In genomic region chr12:19203013-19203412, GRCh38 we compare ENCODE assay signal across 18 cellular contexts.
DNase-seq lines count a peak whose midpoint lies in the region; ATAC-seq and TF ChIP-seq lines count a peak whose summit lies in the region.
"Had no signal": no experiment of that assay in that cellular context is flagged by ENCODE, and none has a peak within 500 bp of the region (broad histone marks: within the 10 kb centered on the region; RNA-seq: fewer than 3 reads in every experiment).

No MANE protein-coding gene starts in this region.

- no peak overlapping the region for H4K5ac ChIP-seq in H9 (ENCODE audit: insufficient read length, low read depth, low read length)

- H2BK5ac ChIP-seq in H9 (ENCODE audit: insufficient read length, low read length): no peak overlapping the region

- H2BK15ac ChIP-seq in H9 (ENCODE audit: low read depth, low read length): no peak overlapping the region

- H2BK12ac ChIP-seq in H9 (ENCODE audit: insufficient read length, low read depth, low read length): no peak overlapping the region

- H3K27me3 ChIP-seq in H9 (ENCODE audit: insufficient read depth, low read length): no peaks in the 10 kb centered on the region
- H3K27me3 ChIP-seq: BE2C had no signal

- H3K27me3 Mint-ChIP-seq in H9 (ENCODE audit: low read depth) (no peaks in the 10 kb centered on the region), progenitor cell of endocrine pancreas (no peaks in the 10 kb centered on the region)
- no peaks in the 10 kb centered on the region for H3K27me3 Mint-ChIP-seq in activated T-helper 17 cell treated with anti-CD3 and anti-CD28 coated beads, Interleukin-2, amount 50 U/mL, for 72 hours
- H3K27me3 Mint-ChIP-seq: CD4-positive, alpha-beta memory T cell had no signal

- no peak overlapping the region for H3K4me2 ChIP-seq in H9 (ENCODE audit: insufficient read depth, insufficient read length, low read length)
- H3K4me2 ChIP-seq: A549 had no signal

- peaks cover 6% of the 10 kb centered on the region; the same call in 1 of the 2 replicates for H3K4me1 ChIP-seq in H9 (ENCODE audit: insufficient read depth, low read length)

- H3K36me3 Mint-ChIP-seq in H9 (ENCODE audit: insufficient read depth in 1 of 3, low read depth in 3 of 3): peaks cover 5 to 15% (median 14%) of the 10 kb centered on the region in 3 experiments; a peak in 6 of 7 replicates
- no peaks in the 10 kb centered on the region for H3K36me3 Mint-ChIP-seq in activated T-helper 17 cell treated with anti-CD3 and anti-CD28 coated beads, Interleukin-2, amount 50 U/mL, for 72 hours (ENCODE audit: low read depth)
- H3K36me3 Mint-ChIP-seq in progenitor cell of endocrine pancreas (ENCODE audit: insufficient read depth): peaks cover 16% of the 10 kb centered on the region
- H3K36me3 Mint-ChIP-seq: CD4-positive, alpha-beta memory T cell had no signal

- H4K8ac ChIP-seq in H9 (replicated peaks; ENCODE audit: insufficient read length, low read depth, low read length): no peak overlapping the region

- H3K4me3 Mint-ChIP-seq in H9 (no peak overlapping the region), progenitor cell of endocrine pancreas (ENCODE audit: low read depth) (no peak overlapping the region)
- no peak overlapping the region for H3K4me3 Mint-ChIP-seq in activated T-helper 17 cell treated with anti-CD3 and anti-CD28 coated beads, Interleukin-2, amount 50 U/mL, for 72 hours
- H3K4me3 Mint-ChIP-seq: HFFc6 had no signal

- no peak overlapping the region for H3K23ac ChIP-seq in H9 (ENCODE audit: insufficient read length, low read depth, low read length)

- WGBS in H9 (ENCODE audit: extremely low coverage, insufficient read length, low lambda C conversion rate): no CpG with 5 or more reads among the region's 1 CpG

- no peak overlapping the region for H2AK5ac ChIP-seq in H9 (ENCODE audit: insufficient read length, low read length)

- no peak overlapping the region for H4K91ac ChIP-seq in H9 (ENCODE audit: insufficient read length, low read depth, low read length)

- no peak overlapping the region for H3K4ac ChIP-seq in H9 (ENCODE audit: low read depth, low read length)

- H3K27ac Mint-ChIP-seq in H9: peak overlapping the region in 2 of 3 experiments; percentile 10 to 35; a peak in 3 of 7 replicates
- H3K27ac Mint-ChIP-seq in activated T-helper 17 cell treated with anti-CD3 and anti-CD28 coated beads, Interleukin-2, amount 50 U/mL, for 72 hours: no peak overlapping the region
- peak overlapping the region; percentile 12 for H3K27ac Mint-ChIP-seq in progenitor cell of endocrine pancreas
- H3K27ac Mint-ChIP-seq: CD4-positive, alpha-beta memory T cell; HFFc6 had no signal

- no peak overlapping the region for H3K56ac ChIP-seq in H9 (ENCODE audit: insufficient read length, low read depth, low read length)

- H3K9ac ChIP-seq in H9 (ENCODE audit: extremely low read depth, insufficient read length, low read length): no peak overlapping the region

- no peak overlapping the region for H3K18ac ChIP-seq in H9 (ENCODE audit: insufficient read length, low read depth, low read length)

- no peaks in the 10 kb centered on the region for H3K79me1 ChIP-seq in H9 (ENCODE audit: insufficient read depth, low read depth, low read length, poor library complexity, severe bottlenecking)

- no peak overlapping the region for H3K27ac ChIP-seq in H9 (ENCODE audit: insufficient read length, low read depth, low read length)
- H3K27ac ChIP-seq: A549, C4-2B had no signal

- no peaks in the 10 kb centered on the region for H3K79me2 ChIP-seq in H9 (ENCODE audit: insufficient read depth, low read length)

- H3K9me3 ChIP-seq in H9 (ENCODE audit: control insufficient read depth, low read depth, low read length): no peaks in the 10 kb centered on the region
- H3K9me3 ChIP-seq: A549, BE2C had no signal

- H3K4me1 Mint-ChIP-seq in H9 (peaks cover 29 to 42% of the 10 kb centered on the region in 2 experiments), progenitor cell of endocrine pancreas (ENCODE audit: low read depth) (peaks cover 29% of the 10 kb centered on the region)
- H3K4me1 Mint-ChIP-seq in activated T-helper 17 cell treated with anti-CD3 and anti-CD28 coated beads, Interleukin-2, amount 50 U/mL, for 72 hours: no peaks in the 10 kb centered on the region
- H3K4me1 Mint-ChIP-seq: CD4-positive, alpha-beta memory T cell had no signal

- no peaks in the 10 kb centered on the region for H3K23me2 ChIP-seq in H9 (ENCODE audit: insufficient read length, low read depth, low read length, poor library complexity, severe bottlenecking)

- H2AFZ ChIP-seq in H9 (ENCODE audit: low read length): no peak overlapping the region

- no peak overlapping the region for H3K14ac ChIP-seq in H9 (ENCODE audit: insufficient read depth, low read length)

- DNase-seq in H9 (no peak), progenitor cell of endocrine pancreas (ENCODE audit: low spot score, unreplicated experiment) (no peak), HuH-7.5 (ENCODE audit: low spot score) (no peak)
- no peak for DNase-seq in stimulated activated CD4-positive, alpha-beta T cell treated with anti-CD3 and anti-CD28 coated beads, Interleukin-2, amount 100 ng/mL, for 48 hours
- DNase-seq: BE2C; CD4-positive, alpha-beta memory T cell; COR-L47; DMS153; DMS79 treated with DMSO at 0.1 percent for 48 hours; EL; GOT3; HCEC 1CT; HFFc6; IMR-90 had no signal

- H3K9me3 Mint-ChIP-seq in H9: no peaks in the 10 kb centered on the region
- H3K9me3 Mint-ChIP-seq in activated T-helper 17 cell treated with anti-CD3 and anti-CD28 coated beads, Interleukin-2, amount 50 U/mL, for 72 hours: no peaks in the 10 kb centered on the region
- no peaks in the 10 kb centered on the region for H3K9me3 Mint-ChIP-seq in progenitor cell of endocrine pancreas (ENCODE audit: low read depth)
- H3K9me3 Mint-ChIP-seq: CD4-positive, alpha-beta memory T cell; HFFc6 had no signal

- no peak overlapping the region for H2BK120ac ChIP-seq in H9 (ENCODE audit: low read depth, low read length, poor library complexity, severe bottlenecking)

- ATAC-seq in activated T-helper 17 cell treated with anti-CD3 and anti-CD28 coated beads, Interleukin-2, amount 50 U/mL, for 72 hours (replicated peaks): peak; percentile 52
- ATAC-seq in HG03025 (IDR thresholded peaks at IDR 0.05; ENCODE audit: low FRiP score, unreplicated experiment): no peak
- ATAC-seq: A549 had no signal

- H4K20me1 ChIP-seq in H9 (ENCODE audit: control insufficient read depth, insufficient read depth, insufficient read length): no peaks in the 10 kb centered on the region

- no peak overlapping the region for H2BK20ac ChIP-seq in H9 (ENCODE audit: low read depth, low read length, poor library complexity, severe bottlenecking)

- H3T11ph ChIP-seq in H9 (ENCODE audit: low read length): no peak overlapping the region

- TF ChIP-seq CTCF in H9 (conservative IDR thresholded peaks at IDR 0.05): no peak
- no peak for TF ChIP-seq CTCF in progenitor cell of endocrine pancreas (IDR thresholded peaks at IDR 0.05; ENCODE audit: unreplicated experiment)
